Comparison of ENCODE assay signal across 13 cellular contexts in the genomic region with DNA sequence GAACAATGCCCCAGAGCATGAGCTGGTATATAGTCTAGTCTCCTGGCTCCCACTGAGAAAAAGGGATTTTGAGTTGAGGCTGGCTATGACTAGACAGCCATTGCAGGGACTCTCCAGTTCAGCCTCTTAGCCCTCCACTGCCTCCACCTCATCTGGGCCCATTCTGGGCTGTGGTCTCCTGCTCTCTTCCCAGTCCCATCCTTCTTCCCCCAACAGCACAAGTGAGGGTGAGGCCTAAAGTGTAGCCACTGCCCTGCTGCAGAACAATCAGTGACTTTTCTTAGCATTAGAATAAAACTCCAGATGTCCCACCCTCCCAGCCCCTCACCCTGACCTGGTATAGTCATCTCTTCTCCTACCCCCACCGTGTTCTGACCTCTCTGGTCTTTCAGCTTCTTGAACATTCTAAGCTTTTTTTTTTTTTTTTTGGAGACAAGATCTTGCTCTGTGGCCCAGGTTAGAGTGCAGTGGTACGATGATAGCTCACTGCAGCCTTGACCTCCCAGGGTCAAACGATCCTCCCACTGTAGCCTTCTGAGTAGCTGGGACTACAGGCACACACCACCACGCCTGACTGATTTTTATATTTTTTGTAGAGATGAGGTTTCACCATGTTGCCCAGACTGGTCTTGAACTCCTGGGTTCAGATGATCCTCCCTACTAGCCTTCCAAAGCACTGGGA. TPM values are rescaled to one million over a fixed set of nuclear protein-coding genes. Genes with fewer than 3 reads are reported as not detected.
DNase-seq lines count a peak whose midpoint lies in the region; TF ChIP-seq lines count a peak whose summit lies in the region.
"Had no signal": no experiment of that assay in that cellular context is flagged by ENCODE, and none has a peak within 500 bp of the region (broad histone marks: within the 10 kb centered on the region; RNA-seq: fewer than 3 reads in every experiment).

No MANE protein-coding gene starts in this region.

- H3K4me1 Mint-ChIP-seq in activated CD4-positive, alpha-beta T cell treated with anti-CD3 and anti-CD28 coated beads, Interleukin-2, amount 10 ng/mL, durations not matched to agents 24 days and 14 days = peaks cover 50% of the 10 kb centered on the region
- H3K4me1 Mint-ChIP-seq in glutamatergic neuron (ENCODE audit: low read depth, unreplicated experiment) = peaks cover 21% of the 10 kb centered on the region

- H3K36me3 Mint-ChIP-seq in activated CD4-positive, alpha-beta T cell treated with anti-CD3 and anti-CD28 coated beads, Interleukin-2, amount 10 ng/mL, durations not matched to agents 24 days and 14 days (ENCODE audit: low read depth) = peaks cover 38% of the 10 kb centered on the region
- no peaks in the 10 kb centered on the region for H3K36me3 Mint-ChIP-seq in glutamatergic neuron (ENCODE audit: unreplicated experiment)

- 0 out of 2 replicates have a peak overlapping the region, but pooled peaks have one; percentile 98 for H3K27ac ChIP-seq in PC-9
- H3K27ac ChIP-seq in smooth muscle cell (ENCODE audit: low read depth) = peak overlapping the region; percentile 100
- H3K27ac ChIP-seq in substantia nigra (ENCODE audit: low read depth, low read length, poor library complexity, severe bottlenecking) = no peak overlapping the region
- H3K27ac ChIP-seq: testis had no signal

- peaks cover 27% of the 10 kb centered on the region for H3F3A ChIP-seq in PC-9 (ENCODE audit: insufficient read depth, low read depth)
- peaks cover 22% of the 10 kb centered on the region for H3F3A ChIP-seq in smooth muscle cell (ENCODE audit: low read depth)

- H3K36me3 ChIP-seq in PC-9 (ENCODE audit: low read depth) (0 out of 2 replicates have a peak, but pooled peaks cover 8% of the 10 kb centered on the region), smooth muscle cell (ENCODE audit: low read depth) (no peaks in the 10 kb centered on the region)

- H3K9me2 ChIP-seq in PC-9 (ENCODE audit: insufficient read depth) = no peaks in the 10 kb centered on the region

- H4K20me1 ChIP-seq in PC-9 (ENCODE audit: insufficient read depth) (peaks cover 27% of the 10 kb centered on the region), smooth muscle cell (ENCODE audit: low read depth) (peaks cover 68% of the 10 kb centered on the region)

- H3K4me3 ChIP-seq in PC-9 = no peak overlapping the region
- no peak overlapping the region for H3K4me3 ChIP-seq in smooth muscle cell
- H3K4me3 ChIP-seq: testis had no signal

- H3K27ac Mint-ChIP-seq in activated CD4-positive, alpha-beta T cell treated with anti-CD3 and anti-CD28 coated beads, Interleukin-2, amount 10 ng/mL, durations not matched to agents 24 days and 14 days = peak overlapping the region; percentile 64
- H3K27ac Mint-ChIP-seq in glutamatergic neuron (ENCODE audit: unreplicated experiment) = peak overlapping the region; percentile 28

- no peak for DNase-seq in activated CD4-positive, alpha-beta T cell treated with anti-CD3 and anti-CD28 coated beads, Interleukin-2, amount 10 ng/mL, durations not matched to agents 24 days and 14 days
- no peak for DNase-seq in activated CD4-positive, alpha-beta T cell treated with anti-CD3 and anti-CD28 coated beads, Interleukin-2, amount 50 U/mL, for 1 hour
- DNase-seq in PC-9 (no peak), glutamatergic neuron (no peak), smooth muscle cell (lab: John Stamatoyannopoulos, UW; ENCODE audit: unreplicated experiment) (no peak), substantia nigra (lab: John Stamatoyannopoulos, UW) (no peak), hypothalamus (lab: John Stamatoyannopoulos, UW) (no peak)
- DNase-seq in stimulated activated CD4-positive, alpha-beta T cell treated with anti-CD3 and anti-CD28 coated beads, Interleukin-15, amount 100 ng/mL, for 24 hours = no peak
- DNase-seq: activated naive CD4-positive, alpha-beta T cell treated with Interleukin-2 at 50 U/mL for 16 hours; NCI-H1092 treated with DMSO at 0.1 percent for 48 hours; NCI-H226; right cardiac atrium; testis had no signal

- CTCF ChIA-PET in PC-9 (lab: Charles Lee) = interaction anchor here (0.5 to 0.7 kb wide), 2 partner anchors 13 to 94 kb away, joined by 3 to 4 read pairs; no protein-coding TSS in a partner anchor

- H3K79me2 ChIP-seq in PC-9 (ENCODE audit: low read depth) (peaks cover 90% of the 10 kb centered on the region), smooth muscle cell (ENCODE audit: low read depth) (peaks cover 80% of the 10 kb centered on the region)

- H3K4me3 Mint-ChIP-seq in activated CD4-positive, alpha-beta T cell treated with anti-CD3 and anti-CD28 coated beads, Interleukin-2, amount 10 ng/mL, durations not matched to agents 24 days and 14 days = no peak overlapping the region
- H3K4me3 Mint-ChIP-seq in glutamatergic neuron (ENCODE audit: unreplicated experiment) = no peak overlapping the region

- no peak overlapping the region for H3K9ac ChIP-seq in smooth muscle cell (ENCODE audit: low read depth)

- no TSS peak for BruUV-seq in PC-9 (replicated peaks; lab: Mats Ljungman, UMichigan)

- H3K4me1 ChIP-seq in PC-9 (replicated peaks; ENCODE audit: insufficient read depth) (peaks cover 24% of the 10 kb centered on the region), smooth muscle cell (ENCODE audit: low read depth) (peaks cover 25% of the 10 kb centered on the region)

- peak overlapping the region; percentile 100 for H3K4me2 ChIP-seq in PC-9
- peak overlapping the region; percentile 6 for H3K4me2 ChIP-seq in smooth muscle cell

- intact Hi-C loops in activated CD4-positive, alpha-beta T cell treated with anti-CD3 and anti-CD28 coated beads, Interleukin-2, amount 10 ng/mL, durations not matched to agents 24 days and 14 days (cut with micrococcal nuclease) = no loop called here
- intact Hi-C loops in PC-9 (cut with micrococcal nuclease; ENCODE audit: unreplicated experiment) = no loop called here

- H3K27me3 Mint-ChIP-seq in activated CD4-positive, alpha-beta T cell treated with anti-CD3 and anti-CD28 coated beads, Interleukin-2, amount 10 ng/mL, durations not matched to agents 24 days and 14 days = no peaks in the 10 kb centered on the region
- H3K27me3 Mint-ChIP-seq in glutamatergic neuron (ENCODE audit: unreplicated experiment) = peaks cover 3% of the 10 kb centered on the region

- H3K9me3 ChIP-seq in PC-9 (ENCODE audit: insufficient read depth, low read depth) = no peaks in the 10 kb centered on the region
- no peaks in the 10 kb centered on the region for H3K9me3 ChIP-seq in smooth muscle cell (replicated peaks; ENCODE audit: low read depth)
- H3K9me3 ChIP-seq: testis had no signal

- H2AFZ ChIP-seq in PC-9 = no peak overlapping the region
- H2AFZ ChIP-seq in smooth muscle cell (ENCODE audit: low read depth) = no peak overlapping the region

- WGBS in smooth muscle cell (ENCODE audit: low lambda C conversion rate) = 75% methylated on average over 4 of the region's 4 CpGs

- H3K9me3 Mint-ChIP-seq in activated CD4-positive, alpha-beta T cell treated with anti-CD3 and anti-CD28 coated beads, Interleukin-2, amount 10 ng/mL, durations not matched to agents 24 days and 14 days = no peaks in the 10 kb centered on the region
- H3K9me3 Mint-ChIP-seq in glutamatergic neuron (ENCODE audit: unreplicated experiment) = peaks cover 4% of the 10 kb centered on the region

- no peaks in the 10 kb centered on the region for H3K27me3 ChIP-seq in PC-9 (ENCODE audit: insufficient read depth, low read depth)
- H3K27me3 ChIP-seq in smooth muscle cell (ENCODE audit: low read depth) = no peaks in the 10 kb centered on the region
- H3K27me3 ChIP-seq: testis had no signal

- POLR2A ChIA-PET in PC-9 (lab: Charles Lee; ENCODE audit: unreplicated experiment) = interaction anchor here (0.6 kb wide), 1 partner anchor 9 kb away, joined by 11 read pairs; no protein-coding TSS in a partner anchor

- TF ChIP-seq CTCF in PC-9 (conservative IDR thresholded peaks at IDR 0.05) (no peak), glutamatergic neuron (IDR thresholded peaks at IDR 0.05; ENCODE audit: partially characterized antibody, unreplicated experiment) (no peak), smooth muscle cell (IDR thresholded peaks at IDR 0.05; ENCODE audit: borderline replicate concordance, insufficient read depth, poor library complexity, severe bottlenecking) (no peak)

RNA-seq across cellular contexts. Expression of gene MED15, which starts 4.3 kb away (rescaled TPM):
- total RNA-seq in activated CD4-positive, alpha-beta T cell treated with anti-CD3 and anti-CD28 coated beads, Interleukin-2, amount 10 ng/mL, durations not matched to agents 24 days and 14 days = 113 and 117 TPM in 2 replicates
- total RNA-seq in PC-9 (2021) = 82.0 and 87.9 TPM in 2 replicates
- total RNA-seq in glutamatergic neuron (ENCODE audit: unreplicated experiment) = 83.6 TPM
- 25.3 and 29.2 TPM in 2 replicates for total RNA-seq in smooth muscle cell
- polyA plus RNA-seq in smooth muscle cell = 70.5 and 78.5 TPM in 2 replicates

RNA-seq across cellular contexts. Expression of gene KLHL22, which starts 16.1 kb away (rescaled TPM):
- 16.9 and 17.7 TPM in 2 replicates for total RNA-seq in activated CD4-positive, alpha-beta T cell treated with anti-CD3 and anti-CD28 coated beads, Interleukin-2, amount 10 ng/mL, durations not matched to agents 24 days and 14 days
- 17.7 and 20.0 TPM in 2 replicates for total RNA-seq in PC-9 (2021)
- total RNA-seq in glutamatergic neuron (ENCODE audit: unreplicated experiment) = 20.2 TPM
- total RNA-seq in smooth muscle cell = 17.1 and 26.1 TPM in 2 replicates
- polyA plus RNA-seq in smooth muscle cell = 18.1 and 27.3 TPM in 2 replicates
